10 cellular contexts compared by ENCODE assay signal in genomic region chr19:45074744-45075143, GRCh38. TPM values are rescaled to one million over a fixed set of nuclear protein-coding genes. Genes with fewer than 3 reads are reported as not detected.
DNase-seq lines count a peak whose midpoint lies in the region; ATAC-seq and TF ChIP-seq lines count a peak whose summit lies in the region.
"Had no signal": no experiment of that assay in that cellular context is flagged by ENCODE, and none has a peak within 500 bp of the region (broad histone marks: within the 10 kb centered on the region; RNA-seq: fewer than 3 reads in every experiment).

No MANE protein-coding gene starts in this region.

- CTCF ChIA-PET in MCF 10A (lab: Yijun Ruan, JAX), result interaction anchor here (0.6 to 2.4 kb wide), 2 partner anchors 15 to 1742 kb away, joined by 3 to 6 read pairs; no protein-coding TSS in a partner anchor
- CTCF ChIA-PET in mammary epithelial cell (lab: Charles Lee; ENCODE audit: low non-redundant PET), result no interaction called here

- POLR2A ChIA-PET in MCF 10A (lab: Yijun Ruan, JAX), result interaction anchor here (0.5 to 7.5 kb wide), 5 partner anchors 15 to 1960 kb away, joined by 3 to 102 read pairs (median 4); partner anchors contain the start of genes CLASRP and PPP1R37

- peaks cover 7% of the 10 kb centered on the region for H3K36me3 ChIP-seq in mammary epithelial cell (ENCODE audit: insufficient read depth, low read length)
- peaks cover 0 to 27% of the 10 kb centered on the region in 2 donors for H3K36me3 ChIP-seq in left lung
- peaks cover 25% of the 10 kb centered on the region for H3K36me3 ChIP-seq in upper lobe of right lung

- no peak overlapping the region for H2AFZ ChIP-seq in mammary epithelial cell (ENCODE audit: low read depth, low read length)

- H3K4me1 ChIP-seq in mammary epithelial cell (ENCODE audit: insufficient read depth, low read length) (peaks cover 14% of the 10 kb centered on the region), left lung (peaks cover 8 to 39% of the 10 kb centered on the region in 2 donors), upper lobe of right lung (peaks cover 29% of the 10 kb centered on the region)

- H3K27ac Mint-ChIP-seq in MCF 10A (ENCODE audit: low read depth, unreplicated experiment), result peak overlapping the region; percentile 19
- peak overlapping the region; percentile 28 for H3K27ac Mint-ChIP-seq in activated naive CD8-positive, alpha-beta T cell

- no peak overlapping the region for H3K9ac ChIP-seq in mammary epithelial cell (ENCODE audit: insufficient read depth, low read length)

- H3K27me3 Mint-ChIP-seq in MCF 10A (ENCODE audit: insufficient read depth, unreplicated experiment), result no peaks in the 10 kb centered on the region
- no peaks in the 10 kb centered on the region for H3K27me3 Mint-ChIP-seq in activated naive CD8-positive, alpha-beta T cell

- ATAC-seq in left lung, result no peak
- no peak for ATAC-seq in upper lobe of right lung
- no peak for ATAC-seq in HG02588 (IDR thresholded peaks at IDR 0.05; ENCODE audit: unreplicated experiment)

- H3K4me3 ChIP-seq in mammary epithelial cell (replicated peaks in 1 of 3; ENCODE audit: insufficient read depth in 1 of 3, low read depth in 2 of 3, low read length in 3 of 3) (no peak overlapping the region), left lung (peak overlapping the region in 1 of 2 donors; percentile 85), upper lobe of right lung (peak overlapping the region; percentile 61)
- H3K4me3 ChIP-seq: SJSA1 had no signal

- intact Hi-C loops in MCF 10A (cut with micrococcal nuclease), result no loop called here
- intact Hi-C loops in mammary epithelial cell (cut with micrococcal nuclease), result loop anchor here (5.0 kb wide), 1 partner anchor 103 kb away; the partner anchor contains the start of genes BLOC1S3 and TRAPPC6A
- intact Hi-C loops in left lung (cut with DNase I), result no loop called here
- intact Hi-C loops in upper lobe of right lung (cut with DNase I), result no loop called here

- no peak for DNase-seq in MCF 10A (ENCODE audit: unreplicated experiment)
- no peak for DNase-seq in mammary epithelial cell
- DNase-seq in left lung, result no peak
- DNase-seq in upper lobe of right lung, result no peak
- DNase-seq in NCI-H446 treated with DMSO at 0.1 percent for 48 hours (lab: John Stamatoyannopoulos, UW), result no peak
- no peak for DNase-seq in ACHN
- DNase-seq: amniotic stem cell had no signal

- H3K9me3 Mint-ChIP-seq in MCF 10A (ENCODE audit: unreplicated experiment), result no peaks in the 10 kb centered on the region
- no peaks in the 10 kb centered on the region for H3K9me3 Mint-ChIP-seq in activated naive CD8-positive, alpha-beta T cell (ENCODE audit: low read depth)

- peak overlapping the region; percentile 78 for H3K4me3 Mint-ChIP-seq in MCF 10A (ENCODE audit: unreplicated experiment)
- H3K4me3 Mint-ChIP-seq in activated naive CD8-positive, alpha-beta T cell, result peak overlapping the region; percentile 73

- no peak overlapping the region for H3K27ac ChIP-seq in mammary epithelial cell (ENCODE audit: insufficient read depth, low read depth, low read length)
- H3K27ac ChIP-seq in left lung, result peak overlapping the region; percentile 14 to 93
- H3K27ac ChIP-seq in upper lobe of right lung, result peak overlapping the region; percentile 58
- H3K27ac ChIP-seq: SJSA1 had no signal

- H3K27me3 ChIP-seq in mammary epithelial cell (ENCODE audit: insufficient read depth, low read length) (no peaks in the 10 kb centered on the region), left lung (no peaks in the 10 kb centered on the region), upper lobe of right lung (no peaks in the 10 kb centered on the region)
- H3K27me3 ChIP-seq: SJSA1 had no signal

- no peaks in the 10 kb centered on the region for H3K9me3 ChIP-seq in mammary epithelial cell (replicated peaks; ENCODE audit: insufficient read depth, low read length)
- no peaks in the 10 kb centered on the region for H3K9me3 ChIP-seq in left lung
- H3K9me3 ChIP-seq in upper lobe of right lung, result no peaks in the 10 kb centered on the region
- H3K9me3 ChIP-seq: SJSA1 had no signal

- no peak for TF ChIP-seq CTCF in MCF 10A (IDR thresholded peaks at IDR 0.05; ENCODE audit: unreplicated experiment)
- no peak for TF ChIP-seq CTCF in mammary epithelial cell (conservative IDR thresholded peaks at IDR 0.05 in 1 of 2, IDR thresholded peaks at IDR 0.05 in 1 of 2; ENCODE audit: extremely low read depth in 1 of 2, insufficient read depth in 1 of 2, low read depth in 1 of 2, low read length in 2 of 2)
- TF ChIP-seq CTCF in left lung (IDR thresholded peaks at IDR 0.05), result no peak
- no peak for TF ChIP-seq CTCF in upper lobe of right lung (IDR thresholded peaks at IDR 0.05)

- in situ Hi-C loops in mammary epithelial cell (cut with MboI; ENCODE audit: low sequenced_read_pairs in 2 of 2) (no loop called here), ACHN (cut with HindIII; ENCODE audit: low pct_ligation_motif_present, low pct_unique_long_range_greater_than_20kb, low sequenced_read_pairs) (no loop called here)

- BruUV-seq in MCF 10A (replicated peaks; lab: Mats Ljungman, UMichigan), result TSS peak; percentile 35
- BruUV-seq in mammary epithelial cell (replicated peaks; lab: Mats Ljungman, UMichigan), result no TSS peak

- peaks cover 7% of the 10 kb centered on the region for H3K79me2 ChIP-seq in mammary epithelial cell (ENCODE audit: insufficient read depth, low read length)

- 86% methylated on average over 7 of the region's 7 CpGs for WGBS in mammary epithelial cell (ENCODE audit: low coverage, missing lambda C conversion rate)

- H3K36me3 Mint-ChIP-seq in MCF 10A (ENCODE audit: insufficient read depth, unreplicated experiment), result peaks cover 32% of the 10 kb centered on the region
- no peaks in the 10 kb centered on the region for H3K36me3 Mint-ChIP-seq in activated naive CD8-positive, alpha-beta T cell

- H4K20me1 ChIP-seq in mammary epithelial cell (ENCODE audit: insufficient read depth, low read length), result no peaks in the 10 kb centered on the region

- dilution Hi-C loops in mammary epithelial cell (cut with HindIII; ENCODE audit: low sequenced_read_pairs), result no loop called here

- H3K4me1 Mint-ChIP-seq in MCF 10A (ENCODE audit: insufficient read depth, unreplicated experiment), result peaks cover 11% of the 10 kb centered on the region
- H3K4me1 Mint-ChIP-seq in activated naive CD8-positive, alpha-beta T cell (ENCODE audit: low read depth), result peaks cover 26% of the 10 kb centered on the region

- H3K4me2 ChIP-seq in mammary epithelial cell (ENCODE audit: insufficient read depth, low read depth, low read length), result no peak overlapping the region

RNA-seq across cellular contexts. Expression of gene ZNF296, which starts 1.5 kb away (rescaled TPM):
- total RNA-seq in MCF 10A (2022), result 2.0 and 2.7 TPM in 2 replicates
- total RNA-seq in mammary epithelial cell, result under 1 TPM in 1 of 2 donors, not detected in 1; 0.66 TPM
- 0.22 TPM for polyA plus RNA-seq in mammary epithelial cell
- polyA minus RNA-seq in mammary epithelial cell, result 0.41 TPM
- 1 to 10 TPM; 1.4 to 2.0 TPM for total RNA-seq in left lung
- total RNA-seq in upper lobe of right lung, result 1.7 TPM
- total RNA-seq: SJSA1 had no signal

RNA-seq across cellular contexts. Expression of gene GEMIN7, which starts 4.3 kb away (rescaled TPM):
- total RNA-seq in MCF 10A (2022) (21.0 and 21.8 TPM in 2 replicates), mammary epithelial cell (10 to 100 TPM in 1 of 2 donors, 1 to 10 TPM in 1; 9.5 to 18.6 TPM), left lung (10 to 100 TPM; 20.9 to 24.0 TPM), upper lobe of right lung (14.9 TPM)
- 41.3 TPM for polyA plus RNA-seq in mammary epithelial cell
- 4.1 TPM for polyA minus RNA-seq in mammary epithelial cell

RNA-seq across cellular contexts. Expression of gene PPP1R37, which starts 18.2 kb away (rescaled TPM):
- total RNA-seq in MCF 10A (2022) (22.0 and 22.5 TPM in 2 replicates), mammary epithelial cell (10 to 100 TPM; 32.9 to 48.0 TPM), left lung (10 to 100 TPM; 26.8 to 29.8 TPM), upper lobe of right lung (31.1 TPM)
- polyA plus RNA-seq in mammary epithelial cell, result 15.2 TPM
- polyA minus RNA-seq in mammary epithelial cell, result 15.8 TPM

RNA-seq across cellular contexts. Expression of gene CLASRP, which starts 35.9 kb away (rescaled TPM):
- total RNA-seq in MCF 10A (2022) (71.7 and 83.5 TPM in 2 replicates), mammary epithelial cell (10 to 100 TPM; 19.5 to 69.5 TPM), left lung (10 to 100 TPM; 62.9 to 77.5 TPM), upper lobe of right lung (83.7 TPM)
- 16.9 TPM for polyA plus RNA-seq in mammary epithelial cell
- 32.6 TPM for polyA minus RNA-seq in mammary epithelial cell
